7 cellular contexts compared by ENCODE assay signal in the genomic region with DNA sequence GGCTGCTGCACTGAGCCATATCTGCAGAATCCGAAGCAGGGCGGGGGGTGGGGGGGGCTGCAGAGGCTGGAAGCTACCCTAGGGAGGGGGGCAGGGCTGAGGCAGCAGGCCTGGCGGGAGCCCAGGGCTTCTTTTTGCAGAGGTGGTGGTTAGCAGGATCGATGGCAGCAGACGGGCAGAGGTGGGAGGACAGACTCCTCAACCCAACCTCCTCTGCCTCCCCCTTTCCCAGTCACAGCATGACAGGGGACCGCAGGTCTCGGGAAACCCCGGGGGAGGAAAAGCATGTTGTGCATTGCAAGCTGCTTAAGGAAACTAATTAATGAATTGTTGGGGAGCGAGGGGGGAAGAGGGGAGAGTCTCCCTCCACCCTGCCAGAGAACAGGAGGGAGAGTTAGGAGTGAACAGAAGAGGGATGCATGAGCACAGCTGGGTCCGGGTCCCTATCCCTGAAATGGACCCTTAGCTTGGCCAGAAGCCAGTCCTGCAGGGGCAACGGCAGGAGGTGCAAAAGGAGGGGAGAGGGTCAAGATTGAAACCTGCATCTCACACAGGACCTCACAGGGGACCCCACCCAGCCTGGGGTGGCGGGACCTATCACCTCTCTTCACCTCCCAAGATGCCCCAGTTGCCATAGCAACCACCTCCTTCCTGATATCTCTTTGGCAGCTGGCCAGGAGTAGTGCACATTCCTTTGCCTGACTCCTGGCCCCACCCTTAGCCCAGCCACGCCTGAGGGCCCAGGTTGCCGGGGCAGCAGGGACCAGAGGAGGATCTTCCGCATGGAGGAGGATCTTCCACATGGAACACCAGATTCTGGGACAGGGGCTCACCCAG. TPM values are rescaled to one million over a fixed set of nuclear protein-coding genes. Genes with fewer than 3 reads are reported as not detected.
DNase-seq lines count a peak whose midpoint lies in the region; ATAC-seq and TF ChIP-seq lines count a peak whose summit lies in the region.
"Had no signal": no experiment of that assay in that cellular context is flagged by ENCODE, and none has a peak within 500 bp of the region (broad histone marks: within the 10 kb centered on the region; RNA-seq: fewer than 3 reads in every experiment).

No MANE protein-coding gene starts in this region.

- no TSS peak for BruUV-seq in Calu3 (replicated peaks; lab: Mats Ljungman, UMichigan)

- DNase-seq in Calu3, result peak; percentile 93
- DNase-seq in NCI-H1105 treated with DMSO at 0.1 percent for 48 hours (lab: John Stamatoyannopoulos, UW), result peak; percentile 49
- DNase-seq in epithelial cell of esophagus (ENCODE audit: low read depth), result peak; percentile 82
- no peak for DNase-seq in HCEC 1CT
- no peak for DNase-seq in left ventricle myocardium superior

- H3K36me3 Mint-ChIP-seq in Calu3 (ENCODE audit: insufficient read depth, unreplicated experiment), result peaks cover 22% of the 10 kb centered on the region

- H3K27me3 Mint-ChIP-seq in Calu3 (ENCODE audit: unreplicated experiment), result peaks cover 17% of the 10 kb centered on the region

- CTCF ChIA-PET in Calu3 (lab: Charles Lee), result interaction anchor here (0.5 to 1.1 kb wide), 3 partner anchors 9 to 90 kb away, joined by 3 to 5 read pairs (median 3); partner anchors contain the start of gene FXYD5

- intact Hi-C loops in Calu3 (cut with micrococcal nuclease; ENCODE audit: unreplicated experiment) (loop anchor here (5.0 kb wide), 1 partner anchor 102 kb away; the partner anchor contains the start of gene LSR), left ventricle myocardium superior (cut with micrococcal nuclease) (no loop called here)

- peak overlapping the region; percentile 26 for H3K4me3 Mint-ChIP-seq in Calu3 (ENCODE audit: low read depth, unreplicated experiment)

- peaks cover 33% of the 10 kb centered on the region for H3K4me1 Mint-ChIP-seq in Calu3 (ENCODE audit: low read depth, unreplicated experiment)

- H3K27ac Mint-ChIP-seq in Calu3 (ENCODE audit: unreplicated experiment), result peak overlapping the region; percentile 89

- no peaks in the 10 kb centered on the region for H3K9me3 Mint-ChIP-seq in Calu3 (ENCODE audit: low read depth, unreplicated experiment)

- ATAC-seq in esophagus mucosa, result no peak
- no peak for ATAC-seq in left ventricle myocardium superior

- TF ChIP-seq CTCF in Calu3 (IDR thresholded peaks at IDR 0.05; ENCODE audit: unreplicated experiment) (no peak), epithelial cell of esophagus (IDR thresholded peaks at IDR 0.05; ENCODE audit: insufficient read depth, low read depth, low read length, missing control alignments) (no peak)

- H3K4me3 ChIP-seq in epithelial cell of esophagus (ENCODE audit: low read length), result no peak overlapping the region
- H3K4me3 ChIP-seq: upper lobe of left lung had no signal

RNA-seq across cellular contexts. Expression of gene FXYD7, which starts 1.8 kb away (rescaled TPM):
- total RNA-seq in Calu3 (2022) (0.90 and 1.3 TPM in 2 replicates), esophagus mucosa (not detected), left ventricle myocardium superior (not detected)

RNA-seq across cellular contexts. Expression of gene FXYD1, which starts 6.2 kb away (rescaled TPM):
- total RNA-seq in Calu3 (2022) (1.6 and 2.0 TPM in 2 replicates), esophagus mucosa (2.1 TPM), left ventricle myocardium superior (489 TPM)

RNA-seq across cellular contexts. Expression of gene FXYD5, which starts 9.7 kb away (rescaled TPM):
- total RNA-seq in Calu3 (2022) (760 and 802 TPM in 2 replicates), esophagus mucosa (114 TPM), left ventricle myocardium superior (21.2 TPM)

RNA-seq across cellular contexts. Expression of gene LGI4, which starts 10.0 kb away (rescaled TPM):
- 0.42 and 0.68 TPM in 2 replicates for total RNA-seq in Calu3 (2022)
- total RNA-seq in esophagus mucosa, result 1.4 TPM
- 9.0 TPM for total RNA-seq in left ventricle myocardium superior

RNA-seq across cellular contexts. Expression of gene FXYD3, which starts 29.2 kb away (rescaled TPM):
- total RNA-seq in Calu3 (2022) (183 and 291 TPM in 2 replicates), esophagus mucosa (736 TPM), left ventricle myocardium superior (3.1 TPM)

Comparison
In these comparisons a context has a peak if more than half of its experiments do, and no peak if none do; other contexts are left out.
1. DNase-seq: peak in Calu3 (single experiment), NCI-H1105 treated with DMSO at 0.1 percent for 48 hours (single experiment) and epithelial cell of esophagus (single experiment); none in HCEC 1CT (single experiment) and left ventricle myocardium superior (single experiment).
2. RNA of gene FXYD1, which starts 6.2 kb away (total RNA-seq): 489 TPM in left ventricle myocardium superior (single experiment); 2.1 TPM in esophagus mucosa (single experiment) and 1.6 to 2.0 TPM in Calu3; every median in the first group is over 100 times any median in the second.